In genomic region chr4:11548529-11549176, GRCh38 we compare ENCODE assay signal across 10 cellular contexts.
DNase-seq lines count a peak whose midpoint lies in the region; ATAC-seq and TF ChIP-seq lines count a peak whose summit lies in the region.
"Had no signal": no experiment of that assay in that cellular context is flagged by ENCODE, and none has a peak within 500 bp of the region (broad histone marks: within the 10 kb centered on the region; RNA-seq: fewer than 3 reads in every experiment).

No MANE protein-coding gene starts in this region.

- CTCF ChIA-PET in activated CD8-positive, alpha-beta T cell treated with anti-CD3 and anti-CD28 coated beads for 36 hours (lab: Charles Lee), result no interaction called here
- CTCF ChIA-PET in activated CD8-positive, alpha-beta T cell treated with anti-CD3 and anti-CD28 coated beads, Interleukin-2, amount 10 ng/mL, durations not matched to agents 7 days and 5 days (lab: Charles Lee), result no interaction called here
- CTCF ChIA-PET in RWPE1 (lab: Yijun Ruan, JAX), result no interaction called here

- H3K36me3 Mint-ChIP-seq in activated CD8-positive, alpha-beta T cell treated with anti-CD3 and anti-CD28 coated beads for 36 hours (ENCODE audit: low read depth), result no peaks in the 10 kb centered on the region
- no peaks in the 10 kb centered on the region for H3K36me3 Mint-ChIP-seq in activated CD8-positive, alpha-beta T cell treated with anti-CD3 and anti-CD28 coated beads, Interleukin-2, amount 10 ng/mL, durations not matched to agents 7 days and 5 days (ENCODE audit: low read depth)
- no peaks in the 10 kb centered on the region for H3K36me3 Mint-ChIP-seq in stimulated activated memory B cell treated with anti-CD40 and anti-IgM and Interleukin-4, amounts not matched to agents 10 μg/mL and 1 μg/mL and 100 μg/mL, for 72 hours

- POLR2A ChIA-PET in activated CD8-positive, alpha-beta T cell treated with anti-CD3 and anti-CD28 coated beads for 36 hours (lab: Charles Lee), result no interaction called here
- POLR2A ChIA-PET in activated CD8-positive, alpha-beta T cell treated with anti-CD3 and anti-CD28 coated beads, Interleukin-2, amount 10 ng/mL, durations not matched to agents 7 days and 5 days (lab: Charles Lee), result no interaction called here
- POLR2A ChIA-PET in RWPE1 (lab: Yijun Ruan, JAX; ENCODE audit: low non-redundant PET), result no interaction called here

- no peaks in the 10 kb centered on the region for H3K9me3 ChIP-seq in right lobe of liver

- no peak overlapping the region for H3K27ac Mint-ChIP-seq in activated CD8-positive, alpha-beta T cell treated with anti-CD3 and anti-CD28 coated beads for 36 hours
- H3K27ac Mint-ChIP-seq in activated CD8-positive, alpha-beta T cell treated with anti-CD3 and anti-CD28 coated beads, Interleukin-2, amount 10 ng/mL, durations not matched to agents 7 days and 5 days, result no peak overlapping the region
- H3K27ac Mint-ChIP-seq in stimulated activated memory B cell treated with anti-CD40 and anti-IgM and Interleukin-4, amounts not matched to agents 10 μg/mL and 1 μg/mL and 100 μg/mL, for 72 hours, result no peak overlapping the region
- H3K27ac Mint-ChIP-seq: activated B cell treated with CpG ODN at 0.5 μM for 24 hours; dendritic cell treated with granulocyte-macrophage colony-stimulating factor and Interleukin-4, amounts not matched to agents 40 ng/mL and 50 ng/mL, for 4 days had no signal

- no peak for ATAC-seq in activated CD8-positive, alpha-beta T cell treated with anti-CD3 and anti-CD28 coated beads for 36 hours
- ATAC-seq in activated CD8-positive, alpha-beta T cell treated with anti-CD3 and anti-CD28 coated beads, Interleukin-2, amount 10 ng/mL, durations not matched to agents 7 days and 5 days, result no peak
- ATAC-seq in HG02938 (IDR thresholded peaks at IDR 0.05; ENCODE audit: unreplicated experiment), result peak; percentile 99
- ATAC-seq in stimulated activated memory B cell treated with anti-CD40 and anti-IgM and Interleukin-4, amounts not matched to agents 10 μg/mL and 1 μg/mL and 100 μg/mL, for 72 hours, result peak; percentile 67
- no peak for ATAC-seq in right lobe of liver

- H3K27me3 Mint-ChIP-seq in activated CD8-positive, alpha-beta T cell treated with anti-CD3 and anti-CD28 coated beads for 36 hours, result peaks cover 6% of the 10 kb centered on the region
- H3K27me3 Mint-ChIP-seq in activated CD8-positive, alpha-beta T cell treated with anti-CD3 and anti-CD28 coated beads, Interleukin-2, amount 10 ng/mL, durations not matched to agents 7 days and 5 days (ENCODE audit: low read depth), result no peaks in the 10 kb centered on the region
- H3K27me3 Mint-ChIP-seq in stimulated activated memory B cell treated with anti-CD40 and anti-IgM and Interleukin-4, amounts not matched to agents 10 μg/mL and 1 μg/mL and 100 μg/mL, for 72 hours, result no peaks in the 10 kb centered on the region
- H3K27me3 Mint-ChIP-seq: dendritic cell treated with granulocyte-macrophage colony-stimulating factor and Interleukin-4, amounts not matched to agents 40 ng/mL and 50 ng/mL, for 4 days had no signal

- DNase-seq in activated CD8-positive, alpha-beta T cell treated with anti-CD3 and anti-CD28 coated beads for 36 hours, result peak; percentile 12
- no peak for DNase-seq in activated CD8-positive, alpha-beta T cell treated with anti-CD3 and anti-CD28 coated beads, Interleukin-2, amount 10 ng/mL, durations not matched to agents 7 days and 5 days
- DNase-seq in RWPE1 (ENCODE audit: low spot score), result peak; percentile 44
- no peak for DNase-seq in NCI-H1092 treated with DMSO at 0.1 percent for 48 hours (lab: John Stamatoyannopoulos, UW)
- DNase-seq in right lobe of liver, result no peak
- DNase-seq in GM20000 (ENCODE audit: low spot score), result no peak
- DNase-seq: activated B cell treated with CpG ODN at 0.5 μM for 24 hours had no signal

- H3K27ac ChIP-seq in RWPE1 (no peak overlapping the region), right lobe of liver (no peak overlapping the region)

- no peak for TF ChIP-seq POLR2A in right lobe of liver (IDR thresholded peaks at IDR 0.05)

- H3K4me3 Mint-ChIP-seq in activated CD8-positive, alpha-beta T cell treated with anti-CD3 and anti-CD28 coated beads for 36 hours, result no peak overlapping the region
- H3K4me3 Mint-ChIP-seq in activated CD8-positive, alpha-beta T cell treated with anti-CD3 and anti-CD28 coated beads, Interleukin-2, amount 10 ng/mL, durations not matched to agents 7 days and 5 days, result no peak overlapping the region
- H3K4me3 Mint-ChIP-seq in stimulated activated memory B cell treated with anti-CD40 and anti-IgM and Interleukin-4, amounts not matched to agents 10 μg/mL and 1 μg/mL and 100 μg/mL, for 72 hours, result no peak overlapping the region
- H3K4me3 Mint-ChIP-seq: activated B cell treated with CpG ODN at 0.5 μM for 24 hours; dendritic cell treated with granulocyte-macrophage colony-stimulating factor and Interleukin-4, amounts not matched to agents 40 ng/mL and 50 ng/mL, for 4 days had no signal

- no peaks in the 10 kb centered on the region for H3K36me3 ChIP-seq in right lobe of liver

- 35% methylated on average over 2 of the region's 2 CpGs for WGBS in right lobe of liver (ENCODE audit: insufficient coverage, low coverage, low lambda C conversion rate, missing lambda C conversion rate)

- intact Hi-C loops in activated CD8-positive, alpha-beta T cell treated with anti-CD3 and anti-CD28 coated beads for 36 hours (cut with micrococcal nuclease), result no loop called here
- intact Hi-C loops in right lobe of liver (cut with DNase I), result no loop called here

- peaks cover 12% of the 10 kb centered on the region for H3K4me1 Mint-ChIP-seq in activated CD8-positive, alpha-beta T cell treated with anti-CD3 and anti-CD28 coated beads for 36 hours (ENCODE audit: low read depth)
- no peaks in the 10 kb centered on the region for H3K4me1 Mint-ChIP-seq in activated CD8-positive, alpha-beta T cell treated with anti-CD3 and anti-CD28 coated beads, Interleukin-2, amount 10 ng/mL, durations not matched to agents 7 days and 5 days (ENCODE audit: low read depth)
- H3K4me1 Mint-ChIP-seq in stimulated activated memory B cell treated with anti-CD40 and anti-IgM and Interleukin-4, amounts not matched to agents 10 μg/mL and 1 μg/mL and 100 μg/mL, for 72 hours, result peaks cover 14% of the 10 kb centered on the region

- no peaks in the 10 kb centered on the region for H3K27me3 ChIP-seq in right lobe of liver

- H3K4me3 ChIP-seq in right lobe of liver, result no peak overlapping the region

- no peaks in the 10 kb centered on the region for H3K9me3 Mint-ChIP-seq in activated CD8-positive, alpha-beta T cell treated with anti-CD3 and anti-CD28 coated beads for 36 hours
- H3K9me3 Mint-ChIP-seq in activated CD8-positive, alpha-beta T cell treated with anti-CD3 and anti-CD28 coated beads, Interleukin-2, amount 10 ng/mL, durations not matched to agents 7 days and 5 days (ENCODE audit: insufficient read depth), result no peaks in the 10 kb centered on the region
- no peaks in the 10 kb centered on the region for H3K9me3 Mint-ChIP-seq in stimulated activated memory B cell treated with anti-CD40 and anti-IgM and Interleukin-4, amounts not matched to agents 10 μg/mL and 1 μg/mL and 100 μg/mL, for 72 hours
- H3K9me3 Mint-ChIP-seq: activated B cell treated with CpG ODN at 0.5 μM for 24 hours; dendritic cell treated with granulocyte-macrophage colony-stimulating factor and Interleukin-4, amounts not matched to agents 40 ng/mL and 50 ng/mL, for 4 days had no signal

- no peak for TF ChIP-seq CTCF in activated CD8-positive, alpha-beta T cell treated with anti-CD3 and anti-CD28 coated beads for 36 hours (IDR thresholded peaks at IDR 0.05)
- TF ChIP-seq CTCF in RWPE1 (conservative IDR thresholded peaks at IDR 0.05; ENCODE audit: low read depth), result no peak
- no peak for TF ChIP-seq CTCF in right lobe of liver (IDR thresholded peaks at IDR 0.05)
- no peak for TF ChIP-seq CTCF in GM20000 (IDR thresholded peaks at IDR 0.05; ENCODE audit: extremely low read depth, missing control alignments)

- no peaks in the 10 kb centered on the region for H3K4me1 ChIP-seq in right lobe of liver

Comparison
In these comparisons a context has a peak if more than half of its experiments do, and no peak if none do; other contexts are left out.
1. DNase-seq: peak in activated CD8-positive, alpha-beta T cell treated with anti-CD3 and anti-CD28 coated beads for 36 hours (single experiment) and RWPE1 (single experiment); none in activated CD8-positive, alpha-beta T cell treated with anti-CD3 and anti-CD28 coated beads, Interleukin-2, amount 10 ng/mL, durations not matched to agents 7 days and 5 days (single experiment), NCI-H1092 treated with DMSO at 0.1 percent for 48 hours (single experiment), right lobe of liver (0 of 3) and GM20000 (single experiment).
2. ATAC-seq: peak in HG02938 (single experiment) and stimulated activated memory B cell treated with anti-CD40 and anti-IgM and Interleukin-4, amounts not matched to agents 10 μg/mL and 1 μg/mL and 100 μg/mL, for 72 hours (single experiment); none in activated CD8-positive, alpha-beta T cell treated with anti-CD3 and anti-CD28 coated beads for 36 hours (single experiment), activated CD8-positive, alpha-beta T cell treated with anti-CD3 and anti-CD28 coated beads, Interleukin-2, amount 10 ng/mL, durations not matched to agents 7 days and 5 days (single experiment) and right lobe of liver (0 of 4).